8 cellular contexts compared by ENCODE assay signal in genomic region chrX:15471016-15471415, GRCh38. TPM values are rescaled to one million over a fixed set of nuclear protein-coding genes. Genes with fewer than 3 reads are reported as not detected.
A peak's percentile ranks its signal among the peaks of the same experiment; 100 is the strongest.
DNase-seq lines count a peak whose midpoint lies in the region; ATAC-seq and TF ChIP-seq lines count a peak whose summit lies in the region.

No MANE protein-coding gene starts in this region.

- no peak overlapping the region for H3K27ac Mint-ChIP-seq in activated CD4-positive, alpha-beta T cell treated with anti-CD3 and anti-CD28 coated beads, Interleukin-2, amount 10 ng/mL, durations not matched to agents 7 days and 5 days

- no peak overlapping the region for H3K4me3 Mint-ChIP-seq in activated CD4-positive, alpha-beta T cell treated with anti-CD3 and anti-CD28 coated beads, Interleukin-2, amount 10 ng/mL, durations not matched to agents 7 days and 5 days

- POLR2A ChIA-PET in activated CD4-positive, alpha-beta T cell treated with anti-CD3 and anti-CD28 coated beads, Interleukin-2, amount 10 ng/mL, durations not matched to agents 7 days and 5 days (lab: Charles Lee) = no interaction called here

- H3K4me3 ChIP-seq in lower lobe of right lung = no peak overlapping the region

- no peaks in the 10 kb centered on the region for H3K27me3 Mint-ChIP-seq in activated CD4-positive, alpha-beta T cell treated with anti-CD3 and anti-CD28 coated beads, Interleukin-2, amount 10 ng/mL, durations not matched to agents 7 days and 5 days

- H3K36me3 ChIP-seq in lower lobe of right lung = no peaks in the 10 kb centered on the region

- no peaks in the 10 kb centered on the region for H3K9me3 Mint-ChIP-seq in activated CD4-positive, alpha-beta T cell treated with anti-CD3 and anti-CD28 coated beads, Interleukin-2, amount 10 ng/mL, durations not matched to agents 7 days and 5 days

- H3K4me1 ChIP-seq in lower lobe of right lung = no peaks in the 10 kb centered on the region

- no peak overlapping the region for H3K27ac ChIP-seq in lower lobe of right lung

- no peaks in the 10 kb centered on the region for H3K4me1 Mint-ChIP-seq in activated CD4-positive, alpha-beta T cell treated with anti-CD3 and anti-CD28 coated beads, Interleukin-2, amount 10 ng/mL, durations not matched to agents 7 days and 5 days

- no peaks in the 10 kb centered on the region for H3K9me3 ChIP-seq in lower lobe of right lung

- H3K27me3 ChIP-seq in lower lobe of right lung (ENCODE audit: low read depth) = no peaks in the 10 kb centered on the region

- DNase-seq in NCI-H1436 (lab: John Stamatoyannopoulos, UW) (peak; percentile 4), NCI-H1436 treated with DMSO at 0.1 percent for 48 hours (lab: John Stamatoyannopoulos, UW) (no peak), NCI-H2227 (lab: John Stamatoyannopoulos, UW; ENCODE audit: unreplicated experiment) (peak; percentile 80), dermis microvascular lymphatic vessel endothelial cell (ENCODE audit: low read depth in 2 of 2) (peak; percentile 61 to 64), lower lobe of right lung (peak; percentile 47)
- DNase-seq in activated CD4-positive, alpha-beta T cell treated with anti-CD3 and anti-CD28 coated beads, Interleukin-2, amount 10 ng/mL, durations not matched to agents 7 days and 5 days = peak; percentile 57
- DNase-seq in stimulated activated CD8-positive, alpha-beta memory T cell treated with anti-CD3 and anti-CD28 coated beads, Interleukin-4, amount 100 ng/mL, for 1 hour (ENCODE audit: low read depth in 2 of 2, low spot score in 1 of 2) = peak; percentile 11 to 21

- CTCF ChIA-PET in activated CD4-positive, alpha-beta T cell treated with anti-CD3 and anti-CD28 coated beads, Interleukin-2, amount 10 ng/mL, durations not matched to agents 7 days and 5 days (lab: Charles Lee) = interaction anchor here (0.6 kb wide), 2 partner anchors 10 to 1222 kb away, joined by 3 to 6 read pairs; no protein-coding TSS in a partner anchor

- peak; percentile 68 for TF ChIP-seq CTCF in lower lobe of right lung (IDR thresholded peaks at IDR 0.05)

- intact Hi-C loops in lower lobe of right lung (cut with DNase I) = no loop called here

- H3K36me3 Mint-ChIP-seq in activated CD4-positive, alpha-beta T cell treated with anti-CD3 and anti-CD28 coated beads, Interleukin-2, amount 10 ng/mL, durations not matched to agents 7 days and 5 days (ENCODE audit: low read depth) = no peaks in the 10 kb centered on the region

- peak; percentile 72 for ATAC-seq in HG02798 (IDR thresholded peaks at IDR 0.05; ENCODE audit: poor library complexity, unreplicated experiment)
- ATAC-seq in lower lobe of right lung = peak; percentile 80 to 85

RNA-seq across cellular contexts. Expression of gene PIR, which starts 22.1 kb away (rescaled TPM):
- total RNA-seq in activated CD4-positive, alpha-beta T cell treated with anti-CD3 and anti-CD28 coated beads, Interleukin-2, amount 10 ng/mL, durations not matched to agents 7 days and 5 days = 1 to 10 TPM; 1.3 to 1.7 TPM
- total RNA-seq in dermis microvascular lymphatic vessel endothelial cell (98.9 and 117 TPM in 2 replicates), lower lobe of right lung (19.8 TPM)

RNA-seq across cellular contexts. Expression of gene BMX, which starts 29.6 kb away (rescaled TPM):
- total RNA-seq in activated CD4-positive, alpha-beta T cell treated with anti-CD3 and anti-CD28 coated beads, Interleukin-2, amount 10 ng/mL, durations not matched to agents 7 days and 5 days = not detected
- total RNA-seq in dermis microvascular lymphatic vessel endothelial cell (68.9 and 119 TPM in 2 replicates), lower lobe of right lung (3.0 TPM)

Comparison
In these comparisons a context has a peak if more than half of its experiments do, and no peak if none do; other contexts are left out.
1. RNA of gene BMX, which starts 29.6 kb away (total RNA-seq): 68.9 to 119 TPM in dermis microvascular lymphatic vessel endothelial cell; 3.0 TPM in lower lobe of right lung (single experiment) and not detected in activated CD4-positive, alpha-beta T cell treated with anti-CD3 and anti-CD28 coated beads, Interleukin-2, amount 10 ng/mL, durations not matched to agents 7 days and 5 days; every median in the first group is over 10 times any median in the second.